22 cellular contexts compared by ENCODE assay signal in genomic region chr1:96568639-96569038, GRCh38.
"Had no signal": no experiment of that assay in that cellular context is flagged by ENCODE, and none has a peak within 500 bp of the region (broad histone marks: within the 10 kb centered on the region; RNA-seq: fewer than 3 reads in every experiment).

No MANE protein-coding gene starts in this region.

- H3K27me3 ChIP-seq: colonic mucosa, esophagus squamous epithelium, gastrocnemius medialis, heart right ventricle, left lung had no signal

- H3K36me3 ChIP-seq: colonic mucosa, esophagus squamous epithelium, gastrocnemius medialis, heart right ventricle, left lung, lower lobe of right lung had no signal

- ATAC-seq: effector memory CD8-positive, alpha-beta T cell; esophagus mucosa; gastrocnemius medialis; heart right ventricle; left cardiac atrium; left lung; left ventricle myocardium superior; lower lobe of right lung; naive thymus-derived CD4-positive, alpha-beta T cell had no signal

- H3K4me3 ChIP-seq: colonic mucosa, esophagus squamous epithelium, gastrocnemius medialis, heart right ventricle, left lung, lower lobe of right lung had no signal

- H3K4me1 ChIP-seq: colonic mucosa, esophagus squamous epithelium, gastrocnemius medialis, heart right ventricle, lower lobe of right lung had no signal

- H3K9me3 ChIP-seq: colonic mucosa, esophagus squamous epithelium, gastrocnemius medialis, heart right ventricle, left lung, lower lobe of right lung had no signal

- H3K27ac ChIP-seq: colonic mucosa, epithelial cell of prostate, esophagus squamous epithelium, gastrocnemius medialis, heart right ventricle, left lung, lower lobe of right lung had no signal

- DNase-seq: colonic mucosa; cortex of kidney; effector CD8-positive, alpha-beta T cell; effector memory CD8-positive, alpha-beta T cell; endodermal cell; erythroblast; esophagus squamous epithelium; foreskin fibroblast; foreskin melanocyte; gastrocnemius medialis; head of caudate nucleus; heart right ventricle; hippocampal formation; left cardiac atrium; left lung; left ventricle myocardium superior; lower lobe of right lung; mesendoderm; midbrain; naive thymus-derived CD4-positive, alpha-beta T cell had no signal
